22 cellular contexts compared by ENCODE assay signal in the genomic region with DNA sequence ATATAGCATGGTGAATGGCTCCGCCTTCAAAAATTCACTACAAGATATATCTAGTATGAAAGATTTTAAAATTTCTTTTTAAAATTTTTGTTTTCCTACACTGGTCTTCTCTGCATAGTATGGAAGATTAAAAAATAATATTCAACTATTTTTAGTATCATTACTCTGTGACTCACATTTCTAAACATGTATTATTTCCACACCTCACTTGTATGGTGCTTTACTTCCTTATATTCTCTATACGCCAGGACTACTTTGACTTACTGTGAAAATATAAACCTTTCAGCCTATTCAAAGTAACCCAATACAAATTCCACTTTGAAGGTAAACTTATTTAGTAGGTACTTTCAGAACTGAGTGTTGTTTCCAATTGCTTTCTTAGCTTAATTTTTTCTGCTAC. TPM values are rescaled to one million over a fixed set of nuclear protein-coding genes. Genes with fewer than 3 reads are reported as not detected.
DNase-seq lines count a peak whose midpoint lies in the region; ATAC-seq, FAIRE-seq and TF ChIP-seq lines count a peak whose summit lies in the region.
"Had no signal": no experiment of that assay in that cellular context is flagged by ENCODE, and none has a peak within 500 bp of the region (broad histone marks: within the 10 kb centered on the region; RNA-seq: fewer than 3 reads in every experiment).

No MANE protein-coding gene starts in this region.

- H3K27ac ChIP-seq in caudate nucleus (ENCODE audit: low read depth, low read length) (no peak overlapping the region), small intestine (ENCODE audit: low read depth in 1 of 2, low read length in 1 of 2) (no peak overlapping the region)
- H3K27ac ChIP-seq: 22Rv1; BLaER1 treated with 17β-estradiol and CSF1 and Interleukin-3, amounts not matched to agents 10 nM and 100 nM had no signal

- no peak for FAIRE-seq in bronchial epithelial cell (lab: Jason Lieb, UNC)
- FAIRE-seq in small intestine (lab: Jason Lieb, UNC), result no peak
- FAIRE-seq: G401.6, GM12891 had no signal

- H3K4me3 ChIP-seq in bronchial epithelial cell (ENCODE audit: low read depth, low read length) (no peak overlapping the region), mucosa of descending colon (no peak overlapping the region), small intestine (ENCODE audit: low read depth in 1 of 2, low read length in 2 of 2) (no peak overlapping the region)
- H3K4me3 ChIP-seq: BLaER1 treated with 17β-estradiol and CSF1 and Interleukin-3, amounts not matched to agents 10 nM and 100 nM; HAP-1 had no signal

- DNase-seq in DMS53 (lab: John Stamatoyannopoulos, UW) (peak; percentile 26), DMS53 treated with DMSO at 0.1 percent for 48 hours (lab: John Stamatoyannopoulos, UW; ENCODE audit: unreplicated experiment) (no peak), MV-4-11 (lab: John Stamatoyannopoulos, UW) (peak; percentile 4), bronchial epithelial cell (ENCODE audit: low read depth) (peak; percentile 36), mucosa of descending colon (no peak), caudate nucleus (lab: John Stamatoyannopoulos, UW) (no peak), small intestine (no peak)
- DNase-seq: ACHN; Calu3; CD4-positive, alpha-beta T cell; DMS 273 treated with DMSO at 0.1 percent for 48 hours; DMS79 treated with DMSO at 0.1 percent for 48 hours; EL; GOT3 had no signal

- ATAC-seq in mucosa of descending colon (peak; percentile 49), GM19455 (IDR thresholded peaks at IDR 0.05; ENCODE audit: unreplicated experiment) (no peak)

- no peaks in the 10 kb centered on the region for H3K4me1 ChIP-seq in mucosa of descending colon (ENCODE audit: low read depth)
- no peaks in the 10 kb centered on the region for H3K4me1 ChIP-seq in small intestine (ENCODE audit: control insufficient read depth in 2 of 2, insufficient read depth in 1 of 2, low read depth in 1 of 2, low read length in 1 of 2)
- H3K4me1 ChIP-seq: BLaER1 treated with 17β-estradiol and CSF1 and Interleukin-3, amounts not matched to agents 10 nM and 100 nM; HAP-1 had no signal

- H3K36me3 ChIP-seq in bronchial epithelial cell (ENCODE audit: control insufficient read depth, insufficient read depth, low read length) (no peaks in the 10 kb centered on the region), mucosa of descending colon (ENCODE audit: low read depth) (no peaks in the 10 kb centered on the region), small intestine (ENCODE audit: control insufficient read depth in 2 of 2, insufficient read depth in 2 of 2, low read length in 2 of 2) (no peaks in the 10 kb centered on the region)
- H3K36me3 ChIP-seq: BLaER1 treated with 17β-estradiol and CSF1 and Interleukin-3, amounts not matched to agents 10 nM and 100 nM; HAP-1 had no signal

- 87 to 91% (median 90%) methylated on average over 2 of the region's 2 CpGs for WGBS in small intestine, 3 donors

- H3K27me3 ChIP-seq in bronchial epithelial cell (ENCODE audit: control insufficient read depth, insufficient read depth, low read length) (no peaks in the 10 kb centered on the region), small intestine (ENCODE audit: control insufficient read depth in 2 of 2, insufficient read depth in 2 of 2, low read length in 2 of 2) (no peaks in the 10 kb centered on the region)
- H3K27me3 ChIP-seq: BLaER1 treated with 17β-estradiol and CSF1 and Interleukin-3, amounts not matched to agents 10 nM and 100 nM had no signal

- no peak for TF ChIP-seq CTCF in bronchial epithelial cell (IDR thresholded peaks at IDR 0.05; ENCODE audit: insufficient read depth, low read length, severe bottlenecking)
- no peak for TF ChIP-seq CTCF in mucosa of descending colon (IDR thresholded peaks at IDR 0.05)

- H3K9me3 ChIP-seq in mucosa of descending colon (no peaks in the 10 kb centered on the region), small intestine (ENCODE audit: control insufficient read depth, low read depth) (no peaks in the 10 kb centered on the region)
- H3K9me3 ChIP-seq: BLaER1 treated with 17β-estradiol and CSF1 and Interleukin-3, amounts not matched to agents 10 nM and 100 nM; HAP-1 had no signal

- intact Hi-C loops in mucosa of descending colon (cut with DNase I, micrococcal nuclease), result no loop called here

RNA-seq across cellular contexts. Expression of a gene that starts 26.8 kb away (rescaled TPM):
- total RNA-seq in bronchial epithelial cell, result not detected in 2 replicates
- not detected for total RNA-seq in mucosa of descending colon
- polyA plus RNA-seq in small intestine, result not detected
- total RNA-seq: Calu3; CD4-positive, alpha-beta T cell; HT1080 had no signal
- polyA plus RNA-seq: IgD-negative memory B cell had no signal

Comparison
In these comparisons a context has a peak if more than half of its experiments do, and no peak if none do; other contexts are left out.
1. DNase-seq: peak in DMS53 (single experiment), MV-4-11 (single experiment) and bronchial epithelial cell (single experiment); none in DMS53 treated with DMSO at 0.1 percent for 48 hours (single experiment), mucosa of descending colon (0 of 3), caudate nucleus (0 of 61) and small intestine (single experiment).